In genomic region chr10:77879710-77880109, GRCh38 we compare ENCODE assay signal across 31 cellular contexts. TPM values are rescaled to one million over a fixed set of nuclear protein-coding genes. Genes with fewer than 3 reads are reported as not detected.
DNase-seq lines count a peak whose midpoint lies in the region; ATAC-seq, FAIRE-seq and TF ChIP-seq lines count a peak whose summit lies in the region.
"Had no signal": no experiment of that assay in that cellular context is flagged by ENCODE, and none has a peak within 500 bp of the region (broad histone marks: within the 10 kb centered on the region; RNA-seq: fewer than 3 reads in every experiment).

No MANE protein-coding gene starts in this region.

- no peak for TF ChIP-seq EP300 in H1 (IDR thresholded peaks at IDR 0.05; ENCODE audit: borderline replicate concordance in 1 of 2, low read depth in 2 of 2, low read length in 2 of 2)

- DNase-seq in NCI-H1694 (lab: John Stamatoyannopoulos, UW) (peak; percentile 41), RWPE1 (ENCODE audit: low spot score) (no peak), H1 (ENCODE audit: low read depth in 1 of 2, low spot score in 2 of 2) (no peak), substantia nigra (lab: John Stamatoyannopoulos, UW) (no peak), neuronal stem cell (ENCODE audit: low spot score) (no peak), HCEC 1CT (no peak)
- DNase-seq: activated CD4-positive, alpha-beta T cell treated with anti-CD3 and anti-CD28 coated beads, Interleukin-2, amount 10 ng/mL, durations not matched to agents 24 days and 14 days; activated naive CD4-positive, alpha-beta T cell treated with Interleukin-2 at 50 U/mL for 16 hours; activated T-cell treated with anti-CD3 and anti-CD28 coated beads, Interleukin-2, amount 50 U/mL, for 4 hours; brain microvascular endothelial cell; DMS79; erythroblast; GDM1; lower lobe of right lung; mucosa of descending colon; NCI-H1048; NCI-H1930; NCI-H2227 treated with DMSO at 0.1 percent for 48 hours; NCI-H774; Right ventricle myocardium superior; sigmoid colon; stimulated activated naive CD4-positive, alpha-beta T cell had no signal

- H4K20me1 ChIP-seq in H1 (replicated peaks in 1 of 2; ENCODE audit: control insufficient read depth in 1 of 2, insufficient read depth in 2 of 2, low read length in 2 of 2) = peaks cover 0 to 3% of the 10 kb centered on the region in 2 experiments

- no peak overlapping the region for H3K4me3 ChIP-seq in H1 (ENCODE audit: extremely low read depth in 1 of 4, insufficient read depth in 2 of 4, low read depth in 3 of 4, low read length in 4 of 4)
- H3K4me3 ChIP-seq in parathyroid adenoma (ENCODE audit: low read depth, low read length) = peak overlapping the region; percentile 12
- H3K4me3 ChIP-seq in neuronal stem cell (ENCODE audit: low read length in 2 of 2) = no peak overlapping the region
- H3K4me3 ChIP-seq: BLaER1, lower lobe of right lung, mucosa of descending colon, sigmoid colon, thoracic aorta had no signal

- H3K4me1 ChIP-seq in H1 (replicated peaks in 1 of 4; ENCODE audit: control insufficient read depth in 3 of 4, insufficient read depth in 4 of 4, low read length in 3 of 4) (peaks cover 12 to 33% (median 23%) of the 10 kb centered on the region in 4 experiments), parathyroid adenoma (peaks cover 83% of the 10 kb centered on the region), neuronal stem cell (ENCODE audit: control insufficient read depth in 2 of 2, insufficient read depth in 1 of 2, low read depth in 1 of 2, low read length in 2 of 2) (peaks cover 16 to 24% of the 10 kb centered on the region in 2 donors)

- H3K9me3 ChIP-seq in H1 (ENCODE audit: insufficient read depth in 2 of 2, low read depth in 1 of 2, low read length in 1 of 2) (no peaks in the 10 kb centered on the region), parathyroid adenoma (ENCODE audit: control insufficient read depth, low read length) (no peaks in the 10 kb centered on the region), neuronal stem cell (replicated peaks in 1 of 2; ENCODE audit: control insufficient read depth in 2 of 2, insufficient read depth in 1 of 2, low read depth in 1 of 2, low read length in 2 of 2) (no peaks in the 10 kb centered on the region)
- H3K9me3 ChIP-seq: BLaER1, lower lobe of right lung, mucosa of descending colon, sigmoid colon, thoracic aorta had no signal

- H3K27me3 ChIP-seq in H1 (replicated peaks in 1 of 4; ENCODE audit: control insufficient read depth in 3 of 4, extremely low read depth in 1 of 4, insufficient read depth in 3 of 4, low read length in 3 of 4) (no peaks in the 10 kb centered on the region), parathyroid adenoma (ENCODE audit: control insufficient read depth, insufficient read depth, low read length) (no peaks in the 10 kb centered on the region), neuronal stem cell (ENCODE audit: control insufficient read depth in 3 of 3, insufficient read depth in 3 of 3, low read depth in 1 of 3, low read length in 3 of 3) (no peaks in the 10 kb centered on the region)
- H3K27me3 ChIP-seq: BLaER1, brain microvascular endothelial cell, sigmoid colon had no signal

- H2BK5ac ChIP-seq in H1 (ENCODE audit: low read depth, low read length) = peak overlapping the region; percentile 95
- no peak overlapping the region for H2BK5ac ChIP-seq in neuronal stem cell (ENCODE audit: low read length)

- CTCF ChIA-PET in RWPE1 (lab: Yijun Ruan, JAX) = no interaction called here
- CTCF ChIA-PET in H1 (lab: Charles Lee; ENCODE audit: partially characterized antibody) = interaction anchor here (1.5 to 17.9 kb wide), 4 partner anchors 9 to 95 kb away, joined by 4 to 169 read pairs (median 6); no protein-coding TSS in a partner anchor

- 81% methylated on average over 3 of the region's 3 CpGs; no CpG with 5 or more reads in 1 of the 2 experiments for WGBS in H1 (ENCODE audit: extremely low coverage in 1 of 2, insufficient coverage in 1 of 2, insufficient read length in 1 of 2, insufficient replicate concordance in 2 of 2, low coverage in 1 of 2, low lambda C conversion rate in 2 of 2, missing lambda C conversion rate in 1 of 2), 2 experiments
- WGBS in neuronal stem cell (ENCODE audit: extremely low coverage in 2 of 2, insufficient read length in 2 of 2, insufficient replicate concordance in 1 of 2), 2 donors = no CpG with 5 or more reads among the region's 3 CpGs

- no peak overlapping the region for H3K23ac ChIP-seq in H1 (ENCODE audit: insufficient read length)
- no peak overlapping the region for H3K23ac ChIP-seq in neuronal stem cell (ENCODE audit: low read depth, low read length, poor library complexity)

- H3K36me3 ChIP-seq in H1 (ENCODE audit: control insufficient read depth in 2 of 4, insufficient read depth in 4 of 4, low read length in 3 of 4) (no peaks in the 10 kb centered on the region), parathyroid adenoma (ENCODE audit: control insufficient read depth, insufficient read depth, low read length) (no peaks in the 10 kb centered on the region), neuronal stem cell (replicated peaks in 1 of 2; ENCODE audit: control insufficient read depth in 2 of 2, insufficient read depth in 2 of 2, low read length in 2 of 2) (peaks cover 0 to 1% of the 10 kb centered on the region in 2 donors)
- H3K36me3 ChIP-seq: BLaER1, brain microvascular endothelial cell, lower lobe of right lung, sigmoid colon, thoracic aorta had no signal

- no peak overlapping the region for H4K8ac ChIP-seq in H1 (ENCODE audit: extremely low read depth, insufficient read depth, low read length)
- no peak overlapping the region for H4K8ac ChIP-seq in neuronal stem cell (ENCODE audit: low read depth, low read length)

- no peak for TF ChIP-seq POLR2A in H1 (IDR thresholded peaks at IDR 0.05; ENCODE audit: control extremely low read depth in 1 of 2, low read depth in 2 of 2, low read length in 2 of 2)

- POLR2A ChIA-PET in RWPE1 (lab: Yijun Ruan, JAX; ENCODE audit: low non-redundant PET) (no interaction called here), H1 (lab: Charles Lee; ENCODE audit: partially characterized antibody) (interaction anchor here (3.1 kb wide), 1 partner anchor 11 kb away, joined by 15 read pairs; no protein-coding TSS in a partner anchor)

- H3K14ac ChIP-seq in H1 (ENCODE audit: insufficient read length) (no peak overlapping the region), neuronal stem cell (ENCODE audit: low read length) (no peak overlapping the region)

- H3K4ac ChIP-seq in H1 (replicated peaks; ENCODE audit: insufficient read length, low read depth, low read length) = no peak overlapping the region
- H3K4ac ChIP-seq in neuronal stem cell (ENCODE audit: low read length) = no peak overlapping the region

- H3K4me2 ChIP-seq in H1 (ENCODE audit: insufficient read depth in 1 of 2, low read depth in 2 of 2, low read length in 2 of 2) (no peak overlapping the region), parathyroid adenoma (ENCODE audit: low read length) (peak overlapping the region; percentile 53), neuronal stem cell (ENCODE audit: insufficient read depth, low read length, poor library complexity, severe bottlenecking) (no peak overlapping the region)

- H3K79me2 ChIP-seq in H1 (ENCODE audit: control insufficient read depth in 1 of 2, insufficient read depth in 2 of 2, low read length in 2 of 2) (peaks cover 8 to 66% of the 10 kb centered on the region in 2 experiments; a peak in 3 of 4 replicates), parathyroid adenoma (peaks cover 52% of the 10 kb centered on the region)

- H2AFZ ChIP-seq in H1 (ENCODE audit: low read length) (no peak overlapping the region), parathyroid adenoma (no peak overlapping the region), neuronal stem cell (ENCODE audit: low read length) (no peak overlapping the region)

- H2BK20ac ChIP-seq in H1 (ENCODE audit: low read length) = peak overlapping the region; percentile 68

- H4K5ac ChIP-seq in H1 (ENCODE audit: insufficient read length, low read depth, low read length) = no peak overlapping the region

- peaks cover 12% of the 10 kb centered on the region; the same call in 1 of the 2 replicates for H3K79me1 ChIP-seq in H1 (ENCODE audit: low read depth, low read length)
- H3K79me1 ChIP-seq in neuronal stem cell (ENCODE audit: low read depth, low read length) = peaks cover 9% of the 10 kb centered on the region

- H3K56ac ChIP-seq in H1 (replicated peaks; ENCODE audit: insufficient read length, low read depth, low read length) = no peak overlapping the region

- no peak for TF ChIP-seq RAD21 in H1 (IDR thresholded peaks at IDR 0.05 in 1 of 2, conservative IDR thresholded peaks at IDR 0.05 in 1 of 2; ENCODE audit: low read depth in 2 of 2, low read length in 2 of 2)

- TF ChIP-seq CTCF in RWPE1 (conservative IDR thresholded peaks at IDR 0.05; ENCODE audit: low read depth) = no peak
- no peak for TF ChIP-seq CTCF in H1 (IDR thresholded peaks at IDR 0.05; ENCODE audit: control extremely low read depth in 1 of 3, insufficient read depth in 1 of 3, low read depth in 1 of 3, low read length in 3 of 3)
- no peak for TF ChIP-seq CTCF in parathyroid adenoma (IDR thresholded peaks at IDR 0.05)

- H3K9ac ChIP-seq in H1 (replicated peaks in 1 of 4; ENCODE audit: extremely low read depth in 1 of 4, low read depth in 3 of 4, low read length in 3 of 4) (no peak overlapping the region), parathyroid adenoma (no peak overlapping the region), neuronal stem cell (ENCODE audit: low read depth, low read length, poor library complexity) (no peak overlapping the region)
- H3K9ac ChIP-seq: BLaER1 had no signal

- H2BK15ac ChIP-seq in H1 (ENCODE audit: low read length) (no peak overlapping the region), neuronal stem cell (ENCODE audit: low read length) (no peak overlapping the region)

- H4K91ac ChIP-seq in H1 (replicated peaks; ENCODE audit: insufficient read length, low read length) (peak overlapping the region; percentile 84), neuronal stem cell (ENCODE audit: low read depth, low read length, poor library complexity) (no peak overlapping the region)

- H2AK5ac ChIP-seq in H1 (ENCODE audit: low read depth, low read length) (peak overlapping the region; percentile 84; the same call in 1 of the 2 replicates), neuronal stem cell (ENCODE audit: low read depth, low read length) (no peak overlapping the region)

- H2BK120ac ChIP-seq in H1 (replicated peaks; ENCODE audit: low read depth, low read length) (no peak overlapping the region), neuronal stem cell (ENCODE audit: low read depth, low read length) (no peak overlapping the region)

- peak overlapping the region; percentile 50; the same call in 1 of the 2 replicates for H2BK12ac ChIP-seq in H1 (ENCODE audit: low read depth, low read length)
- no peak overlapping the region for H2BK12ac ChIP-seq in neuronal stem cell (ENCODE audit: low read length)

- H3K27ac ChIP-seq in RWPE1 = peak overlapping the region; percentile 47
- no peak overlapping the region for H3K27ac ChIP-seq in H1 (ENCODE audit: low read depth, low read length)
- H3K27ac ChIP-seq in parathyroid adenoma = peak overlapping the region; percentile 97
- H3K27ac ChIP-seq in substantia nigra (ENCODE audit: low read depth, low read length, poor library complexity, severe bottlenecking) = no peak overlapping the region
- H3K27ac ChIP-seq in neuronal stem cell (replicated peaks; ENCODE audit: low read length) = no peak overlapping the region
- H3K27ac ChIP-seq: BLaER1, brain microvascular endothelial cell, lower lobe of right lung, thoracic aorta, VCaP had no signal

- FAIRE-seq in H1 (lab: Jason Lieb, UNC) = no peak
- FAIRE-seq: HepG2, urothelium cell line had no signal

- H3K18ac ChIP-seq in H1 (ENCODE audit: extremely low read depth, low read length) (0 out of 2 replicates have a peak overlapping the region, but pooled peaks have one; percentile 53), neuronal stem cell (ENCODE audit: low read length) (no peak overlapping the region)

- peaks cover 2% of the 10 kb centered on the region; the same call in 1 of the 2 replicates for H3K23me2 ChIP-seq in H1 (ENCODE audit: low read depth, low read length)

- ATAC-seq in HG03108 (IDR thresholded peaks at IDR 0.05; ENCODE audit: unreplicated experiment) = no peak
- ATAC-seq: activated T-cell treated with anti-CD3 and anti-CD28 coated beads, Interleukin-2, amount 50 U/mL, for 4 hours; HCT116; HepG2; lower lobe of right lung; mucosa of descending colon; natural killer cell treated with Interleukin-12 subunit alpha and Interleukin-12 subunit beta and Interleukin-15 and Interleukin-18, amount 100 ng/mL, for 72 hours had no signal

RNA-seq across cellular contexts. Expression of gene DLG5, which starts 46.8 kb away (rescaled TPM):
- 71.4 and 71.8 TPM in 2 replicates for total RNA-seq in H1 (2021; fragmentation: NEBNext Ultra II Directional; extraction: Animal tissue kit (Norgen Biotek cat#: 25700))
- polyA plus RNA-seq in H1 (2011; rRNA removed) = 15.6 and 31.4 TPM in 2 replicates
- polyA plus RNA-seq in H1 (2011; cell fraction: cytosol; rRNA removed) = 29.7 TPM
- polyA plus RNA-seq in H1 (2011; cell fraction: nucleus; rRNA removed) = 105 TPM
- polyA plus RNA-seq in H1 (2012, experiment 1 of 2) = 37.5 to 47.2 TPM (median 44.9 TPM) in 4 replicates
- 14.3 TPM for polyA plus RNA-seq in H1 (2012, experiment 2 of 2)
- polyA plus RNA-seq in H1 (2013, experiment 1 of 2) = 33.3 TPM
- 32.1 TPM for polyA plus RNA-seq in H1 (2013, experiment 2 of 2)
- polyA minus RNA-seq in H1 (2011; rRNA and poly(A)+ RNA removed) = 36.3 and 52.4 TPM in 2 replicates
- 34.0 TPM for polyA minus RNA-seq in H1 (2011; cell fraction: cytosol; rRNA and poly(A)+ RNA removed)
- 45.7 TPM for polyA minus RNA-seq in H1 (2011; cell fraction: nucleus; rRNA and poly(A)+ RNA removed)
- 35.6 TPM for polyA plus RNA-seq in neuronal stem cell (2013, experiment 1 of 2)
- polyA plus RNA-seq in neuronal stem cell (2013, experiment 2 of 2) = 35.2 TPM

Comparison
In these comparisons a context has a peak if more than half of its experiments do, and no peak if none do; other contexts are left out.
1. H3K27ac ChIP-seq: peak in RWPE1 (single experiment) and parathyroid adenoma (single experiment); none in H1 (single experiment), substantia nigra (single experiment) and neuronal stem cell (single experiment).